14 cellular contexts compared by ENCODE assay signal in the genomic region with DNA sequence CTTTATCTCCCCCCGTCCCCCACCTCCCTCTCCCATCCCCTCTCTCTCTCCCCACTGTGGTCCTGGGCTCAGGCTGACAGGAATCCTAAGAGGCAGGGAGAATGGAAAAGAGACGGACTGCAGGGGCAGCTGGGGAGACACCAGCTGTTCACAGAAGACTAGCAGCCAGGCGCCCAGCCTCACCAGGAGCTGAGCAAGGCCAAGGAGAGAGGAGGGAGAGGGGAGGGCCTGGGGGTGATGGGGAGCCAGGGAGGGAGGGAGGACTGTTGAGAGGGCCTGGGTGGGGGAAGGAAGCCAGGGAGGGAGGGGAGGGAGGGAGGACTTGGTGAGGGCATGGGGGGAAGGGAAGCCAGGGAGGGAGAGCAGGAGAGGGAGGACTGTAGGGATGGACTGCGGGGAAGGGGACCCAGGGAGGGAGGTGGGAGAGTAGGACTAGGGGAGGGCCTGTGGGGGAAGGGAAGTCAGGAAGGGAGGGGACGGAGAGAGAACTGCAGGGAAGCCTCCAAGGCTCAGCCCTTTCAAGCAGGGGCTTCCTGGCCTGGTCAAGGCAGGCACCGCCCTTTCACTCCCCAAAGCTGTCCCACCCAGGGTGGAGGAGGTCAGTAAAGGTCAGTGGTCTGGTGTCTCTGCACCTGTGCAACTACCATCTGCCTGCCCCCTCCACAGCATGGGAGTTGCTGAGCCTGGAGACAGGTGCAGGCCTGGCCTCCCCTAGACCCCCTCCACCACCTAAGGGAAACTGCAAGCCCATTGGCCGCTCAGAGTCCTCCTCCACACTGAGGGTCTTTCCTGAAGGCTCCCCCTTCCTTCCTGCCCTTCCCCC.
A peak's percentile ranks its signal among the peaks of the same experiment; 100 is the strongest.
DNase-seq lines count a peak whose midpoint lies in the region; ATAC-seq and TF ChIP-seq lines count a peak whose summit lies in the region.
"Had no signal": no experiment of that assay in that cellular context is flagged by ENCODE, and none has a peak within 500 bp of the region (broad histone marks: within the 10 kb centered on the region; RNA-seq: fewer than 3 reads in every experiment).

No MANE protein-coding gene starts in this region.

- H3K27ac ChIP-seq in substantia nigra (ENCODE audit: low read depth, low read length, poor library complexity, severe bottlenecking) = no peak overlapping the region

- no peaks in the 10 kb centered on the region for H3K27me3 Mint-ChIP-seq in central memory CD8-positive, alpha-beta T cell
- H3K27me3 Mint-ChIP-seq: CD8-positive, alpha-beta memory T cell had no signal

- H3K4me1 Mint-ChIP-seq in central memory CD8-positive, alpha-beta T cell = no peaks in the 10 kb centered on the region
- H3K4me1 Mint-ChIP-seq: CD8-positive, alpha-beta memory T cell had no signal

- no peaks in the 10 kb centered on the region for H3K9me3 Mint-ChIP-seq in central memory CD8-positive, alpha-beta T cell
- H3K9me3 Mint-ChIP-seq: CD8-positive, alpha-beta memory T cell had no signal

- no peak for TF ChIP-seq CTCF in GM20000 (IDR thresholded peaks at IDR 0.05; ENCODE audit: extremely low read depth, missing control alignments)

- H3K36me3 Mint-ChIP-seq in central memory CD8-positive, alpha-beta T cell (ENCODE audit: insufficient read depth) = no peaks in the 10 kb centered on the region
- H3K36me3 Mint-ChIP-seq: CD8-positive, alpha-beta memory T cell had no signal

- peak; percentile 80 for DNase-seq in NCI-H1436 (lab: John Stamatoyannopoulos, UW)
- no peak for DNase-seq in NCI-H1436 treated with DMSO at 0.1 percent for 48 hours (lab: John Stamatoyannopoulos, UW)
- DNase-seq in NCI-H510A (lab: John Stamatoyannopoulos, UW) = peak; percentile 79
- no peak for DNase-seq in central memory CD8-positive, alpha-beta T cell (ENCODE audit: low spot score in 2 of 2)
- peak in 26 of 49 donors; percentile 10 to 59 (median 20) for DNase-seq in substantia nigra (lab: John Stamatoyannopoulos, UW)
- DNase-seq in NOMO-1 treated with DMSO at 0.1 percent for 48 hours (lab: John Stamatoyannopoulos, UW; ENCODE audit: unreplicated experiment) = no peak
- no peak for DNase-seq in GM20000 (ENCODE audit: low spot score)
- DNase-seq in T-helper 1 cell = no peak
- DNase-seq: activated gamma-delta T cell; CD8-positive, alpha-beta memory T cell; mammary epithelial cell; NCI-H2029; stimulated activated naive CD4-positive, alpha-beta T cell had no signal

- peak; percentile 24 for ATAC-seq in central memory CD8-positive, alpha-beta T cell (replicated peaks; ENCODE audit: extremely low read depth, poor library complexity, severe bottlenecking)
- ATAC-seq: Right ventricle myocardium inferior had no signal

- no peak overlapping the region for H3K27ac Mint-ChIP-seq in central memory CD8-positive, alpha-beta T cell (ENCODE audit: low read depth)
- H3K27ac Mint-ChIP-seq: CD8-positive, alpha-beta memory T cell had no signal

- H3K4me3 Mint-ChIP-seq in central memory CD8-positive, alpha-beta T cell = no peak overlapping the region
- H3K4me3 Mint-ChIP-seq: CD8-positive, alpha-beta memory T cell had no signal

Comparison
In these comparisons a context has a peak if more than half of its experiments do, and no peak if none do; other contexts are left out.
1. DNase-seq: peak in NCI-H1436 (single experiment), NCI-H510A (single experiment) and substantia nigra (26 of 49); none in NCI-H1436 treated with DMSO at 0.1 percent for 48 hours (single experiment), central memory CD8-positive, alpha-beta T cell (0 of 2), NOMO-1 treated with DMSO at 0.1 percent for 48 hours (single experiment), GM20000 (single experiment) and T-helper 1 cell (0 of 5).